8 cellular contexts compared by ENCODE assay signal in genomic region chr19:35643255-35644205, GRCh38. TPM values are rescaled to one million over a fixed set of nuclear protein-coding genes. Genes with fewer than 3 reads are reported as not detected.
DNase-seq lines count a peak whose midpoint lies in the region; ATAC-seq and TF ChIP-seq lines count a peak whose summit lies in the region.

No MANE protein-coding gene starts in this region.

- H3K9ac ChIP-seq in HCT116 (ENCODE audit: low read length), result peak overlapping the region; percentile 69

- H3K4me3 ChIP-seq in HCT116 (replicated peaks in 1 of 2; ENCODE audit: low read depth in 1 of 2, low read length in 2 of 2), result peak overlapping the region; percentile 61 to 66
- H3K4me3 ChIP-seq in ascending aorta, result peak overlapping the region; percentile 68 to 72
- H3K4me3 ChIP-seq in hepatocyte, result peak overlapping the region; percentile 54

- H3K27ac ChIP-seq in HCT116 (ENCODE audit: low read depth, low read length) (peak overlapping the region; percentile 85), ascending aorta (peak overlapping the region; percentile 85 to 91), hepatocyte (peak overlapping the region; percentile 96)

- TF ChIP-seq CTCF in HCT116 (IDR thresholded peaks at IDR 0.05 in 2 of 3, conservative IDR thresholded peaks at IDR 0.05 in 1 of 3; ENCODE audit: borderline replicate concordance in 1 of 3, insufficient read depth in 1 of 3, low read depth in 2 of 3, low read length in 2 of 3) (0 out of 6 replicates have a peak, but pooled peaks of 1 of the 3 experiments have one; percentile 9), ascending aorta (IDR thresholded peaks at IDR 0.05) (peak in 1 of 3 experiments; percentile 9), hepatocyte (IDR thresholded peaks at IDR 0.05; ENCODE audit: poor library complexity) (no peak)

- H3K79me2 ChIP-seq in HCT116 (ENCODE audit: insufficient read depth, low read length) (peaks cover 4% of the 10 kb centered on the region), hepatocyte (peaks cover 2% of the 10 kb centered on the region)

- DNase-seq in EL (peak; percentile 83), HCT116 (ENCODE audit: low read depth, low spot score) (peak; percentile 75), NCI-H1436 treated with DMSO at 0.1 percent for 48 hours (lab: John Stamatoyannopoulos, UW) (peak; percentile 41), ascending aorta (ENCODE audit: low spot score in 2 of 2) (peak; percentile 27 to 88), hepatocyte (ENCODE audit: low spot score) (peak; percentile 93), sciatic nerve (ENCODE audit: low spot score) (peak; percentile 85)
- DNase-seq in T-helper 2 cell treated with Interferon-gamma antibody and Interleukin-4, amounts not matched to agents 5 μg/mL and 100 μg/mL, for 36 hours (ENCODE audit: low spot score), result peak; percentile 78

- no TSS peak for BruUV-seq in HCT116 (replicated peaks; lab: Mats Ljungman, UMichigan)

- H2AFZ ChIP-seq in HCT116 (ENCODE audit: low read depth, low read length, poor library complexity, severe bottlenecking) (peak overlapping the region; percentile 90), hepatocyte (peak overlapping the region; percentile 84)

- WGBS in hepatocyte (ENCODE audit: low lambda C conversion rate, missing lambda C conversion rate), result 1% methylated on average over 58 of the region's 69 CpGs

- peak overlapping the region; percentile 89 for H3K27ac Mint-ChIP-seq in T-helper 2 cell treated with Interferon-gamma antibody and Interleukin-4, amounts not matched to agents 5 μg/mL and 100 μg/mL, for 36 hours

- ATAC-seq in HCT116 (peak; percentile 60), sciatic nerve (peak; percentile 61), GM18517 (IDR thresholded peaks at IDR 0.05; ENCODE audit: unreplicated experiment) (no peak)

- peak overlapping the region; percentile 78 for H3K4me3 Mint-ChIP-seq in T-helper 2 cell treated with Interferon-gamma antibody and Interleukin-4, amounts not matched to agents 5 μg/mL and 100 μg/mL, for 36 hours

- H3K9me3 Mint-ChIP-seq in T-helper 2 cell treated with Interferon-gamma antibody and Interleukin-4, amounts not matched to agents 5 μg/mL and 100 μg/mL, for 36 hours, result no peaks in the 10 kb centered on the region

- RAD21 ChIA-PET in HCT116 (lab: Charles Lee; ENCODE audit: low non-redundant PET in 1 of 2, low total read pairs in 2 of 2, uncharacterized antibody in 2 of 2, unreplicated experiment in 2 of 2), result no interaction called here

- H3K9me2 ChIP-seq in HCT116 (ENCODE audit: insufficient read depth) (no peaks in the 10 kb centered on the region), hepatocyte (replicated peaks; ENCODE audit: insufficient read depth) (no peaks in the 10 kb centered on the region)

- CTCF ChIA-PET in HCT116 (lab: Charles Lee), result interaction anchor here (1.1 kb wide), 1 partner anchor 30 kb away, joined by 3 read pairs; no protein-coding TSS in a partner anchor

- H3K27me3 ChIP-seq in HCT116 (ENCODE audit: insufficient read depth, low read length) (no peaks in the 10 kb centered on the region), ascending aorta (no peaks in the 10 kb centered on the region), hepatocyte (no peaks in the 10 kb centered on the region)

- no peak for TF ChIP-seq RAD21 in HCT116 (IDR thresholded peaks at IDR 0.05; ENCODE audit: low read depth)

- intact Hi-C loops in HCT116 (cut with micrococcal nuclease), result no loop called here
- intact Hi-C loops in ascending aorta (cut with DNase I), result loop anchor here (1.0 to 10.0 kb wide), 11 partner anchors 15 to 969 kb away; partner anchors contain the start of genes ALKBH6, HAUS5, HSPB6 and IGFLR1
- intact Hi-C loops in sciatic nerve (cut with DNase I), result no loop called here

- H3K4me1 ChIP-seq in HCT116 (ENCODE audit: control insufficient read depth in 1 of 2, insufficient read depth in 2 of 2, low read length in 2 of 2), result peaks cover 11 to 50% of the 10 kb centered on the region in 2 experiments; a peak in 3 of 4 replicates
- H3K4me1 ChIP-seq in ascending aorta, result peaks cover 0 to 19% of the 10 kb centered on the region in 2 donors
- H3K4me1 ChIP-seq in hepatocyte (ENCODE audit: insufficient read depth), result peaks cover 12% of the 10 kb centered on the region

- peaks cover 35% of the 10 kb centered on the region for H3K4me1 Mint-ChIP-seq in T-helper 2 cell treated with Interferon-gamma antibody and Interleukin-4, amounts not matched to agents 5 μg/mL and 100 μg/mL, for 36 hours (ENCODE audit: low read depth)

- POLR2A ChIA-PET in HCT116 (lab: Charles Lee), result interaction anchor here (0.6 to 2.0 kb wide), 11 partner anchors 11 to 365 kb away, joined by 3 to 8 read pairs (median 4); partner anchors contain the start of genes LIN37 and SYNE4

- no peaks in the 10 kb centered on the region for H3K27me3 Mint-ChIP-seq in T-helper 2 cell treated with Interferon-gamma antibody and Interleukin-4, amounts not matched to agents 5 μg/mL and 100 μg/mL, for 36 hours (ENCODE audit: low read depth)

- H4K20me1 ChIP-seq in HCT116 (ENCODE audit: insufficient read depth), result no peaks in the 10 kb centered on the region
- H4K20me1 ChIP-seq in hepatocyte (ENCODE audit: insufficient read depth, poor library complexity, severe bottlenecking), result no peaks in the 10 kb centered on the region

- H3K4me2 ChIP-seq in HCT116 (ENCODE audit: low read length), result peak overlapping the region; percentile 99
- peak overlapping the region; percentile 94 for H3K4me2 ChIP-seq in hepatocyte

- H3K9me3 ChIP-seq in HCT116 (ENCODE audit: control insufficient read depth in 1 of 2, insufficient read depth in 1 of 2, low read depth in 1 of 2, low read length in 2 of 2) (no peaks in the 10 kb centered on the region), ascending aorta (no peaks in the 10 kb centered on the region), hepatocyte (ENCODE audit: low read depth) (no peaks in the 10 kb centered on the region)

- TF ChIP-seq POLR2A in HCT116 (IDR thresholded peaks at IDR 0.05; ENCODE audit: borderline replicate concordance, extremely low read depth, insufficient read depth, insufficient read length), result peak; percentile 97

- peaks cover 2% of the 10 kb centered on the region for H3K36me3 Mint-ChIP-seq in T-helper 2 cell treated with Interferon-gamma antibody and Interleukin-4, amounts not matched to agents 5 μg/mL and 100 μg/mL, for 36 hours (ENCODE audit: low read depth)

- H3K36me3 ChIP-seq in HCT116 (ENCODE audit: control insufficient read depth in 1 of 2, insufficient read depth in 2 of 2, low read length in 2 of 2) (no peaks in the 10 kb centered on the region; a peak in 1 of 4 replicates), ascending aorta (no peaks in the 10 kb centered on the region), hepatocyte (replicated peaks; ENCODE audit: insufficient read depth, low read depth) (no peaks in the 10 kb centered on the region)

TF ChIP-seq in HCT116, 20 proteins besides CTCF, POLR2A, EP300 and RAD21 (continues in another document):
- TF ChIP-seq EZH2phosphoT487 (IDR thresholded peaks at IDR 0.05; ENCODE audit: borderline replicate concordance) (no peak), SP1 (IDR thresholded peaks at IDR 0.05; ENCODE audit: low read depth) (peak; percentile 42), ZNF274 (IDR thresholded peaks at IDR 0.05; ENCODE audit: low read depth, low read length) (no peak), TCF7L2 (IDR thresholded peaks at IDR 0.05; ENCODE audit: borderline replicate concordance, extremely low read depth, insufficient read depth, insufficient read length) (peak; percentile 81), ZFX (IDR thresholded peaks at IDR 0.05) (peak; percentile 49; the same call in 1 of the 2 replicates), ELF1 (IDR thresholded peaks at IDR 0.05; ENCODE audit: borderline replicate concordance, low read depth) (no peak), FOSL1 (IDR thresholded peaks at IDR 0.05; ENCODE audit: low read depth) (no peak), SIN3A (IDR thresholded peaks at IDR 0.05; ENCODE audit: low read depth) (no peak), JUND (IDR thresholded peaks at IDR 0.05) (no peak; the same call in 1 of the 2 replicates), MAX (IDR thresholded peaks at IDR 0.05) (peak; percentile 77), CEBPB (IDR thresholded peaks at IDR 0.05; ENCODE audit: low read depth) (no peak), SRF (IDR thresholded peaks at IDR 0.05; ENCODE audit: low read depth) (no peak), EGR1 (IDR thresholded peaks at IDR 0.05; ENCODE audit: low read depth) (peak; percentile 49; the same call in 1 of the 2 replicates), POLR2AphosphoS5 (IDR thresholded peaks at IDR 0.05; ENCODE audit: low read depth, low read length) (peak; percentile 95)

RNA-seq across cellular contexts. Expression of gene ETV2, which starts 2.0 kb away (rescaled TPM):
- 1.5 TPM for total RNA-seq in HCT116 (2021; ENCODE audit: unreplicated experiment)
- polyA plus RNA-seq in HCT116 (2012), result 1.6 and 2.3 TPM in 2 replicates
- total RNA-seq in ascending aorta, result 4.8 TPM
- total RNA-seq in hepatocyte, result 1.0 and 1.4 TPM in 2 replicates
- polyA plus RNA-seq in hepatocyte, result 0.79 and 3.5 TPM in 2 replicates
- 1.2 TPM for total RNA-seq in sciatic nerve

RNA-seq across cellular contexts. Expression of gene COX6B1, which starts 4.6 kb away (rescaled TPM):
- 496 TPM for total RNA-seq in HCT116 (2021; ENCODE audit: unreplicated experiment)
- 640 and 749 TPM in 2 replicates for polyA plus RNA-seq in HCT116 (2012)
- 301 TPM for total RNA-seq in ascending aorta
- 586 and 603 TPM in 2 replicates for total RNA-seq in hepatocyte
- 635 and 692 TPM in 2 replicates for polyA plus RNA-seq in hepatocyte
- total RNA-seq in sciatic nerve, result 211 TPM

RNA-seq across cellular contexts. Expression of gene RBM42, which starts 14.7 kb away (rescaled TPM):
- total RNA-seq in HCT116 (2021; ENCODE audit: unreplicated experiment) (87.2 TPM), ascending aorta (69.0 TPM), hepatocyte (43.3 and 43.6 TPM in 2 replicates), sciatic nerve (56.7 TPM)
- 62.5 and 68.5 TPM in 2 replicates for polyA plus RNA-seq in HCT116 (2012)
- 113 and 125 TPM in 2 replicates for polyA plus RNA-seq in hepatocyte

RNA-seq across cellular contexts. Expression of gene UPK1A, which starts 22.8 kb away (rescaled TPM):
- total RNA-seq in HCT116 (2021; ENCODE audit: unreplicated experiment), result 0.69 TPM
- 3.7 and 4.0 TPM in 2 replicates for polyA plus RNA-seq in HCT116 (2012)
- not detected for total RNA-seq in ascending aorta
- total RNA-seq in hepatocyte, result 3.6 and 7.8 TPM in 2 replicates
- 19.6 and 27.5 TPM in 2 replicates for polyA plus RNA-seq in hepatocyte
- not detected for total RNA-seq in sciatic nerve

RNA-seq across cellular contexts. Expression of gene HAUS5, which starts 31.0 kb away (rescaled TPM):
- 31.7 TPM for total RNA-seq in HCT116 (2021; ENCODE audit: unreplicated experiment)
- polyA plus RNA-seq in HCT116 (2012), result 12.0 and 16.5 TPM in 2 replicates
- 1.9 TPM for total RNA-seq in ascending aorta
- total RNA-seq in hepatocyte, result 4.9 and 6.3 TPM in 2 replicates
- polyA plus RNA-seq in hepatocyte, result 12.6 and 15.4 TPM in 2 replicates
- total RNA-seq in sciatic nerve, result 13.5 TPM

Comparison
In these comparisons a context has a peak if more than half of its experiments do, and no peak if none do; other contexts are left out.
1. DNase-seq: peak in every context shown above with its lines; median percentile 93 in hepatocyte; 85 in sciatic nerve; 83 in EL; 78 in T-helper 2 cell treated with Interferon-gamma antibody and Interleukin-4, amounts not matched to agents 5 μg/mL and 100 μg/mL, for 36 hours; 75 in HCT116; 58 in ascending aorta; 41 in NCI-H1436 treated with DMSO at 0.1 percent for 48 hours.